16 cellular contexts compared by ENCODE assay signal in the genomic region with DNA sequence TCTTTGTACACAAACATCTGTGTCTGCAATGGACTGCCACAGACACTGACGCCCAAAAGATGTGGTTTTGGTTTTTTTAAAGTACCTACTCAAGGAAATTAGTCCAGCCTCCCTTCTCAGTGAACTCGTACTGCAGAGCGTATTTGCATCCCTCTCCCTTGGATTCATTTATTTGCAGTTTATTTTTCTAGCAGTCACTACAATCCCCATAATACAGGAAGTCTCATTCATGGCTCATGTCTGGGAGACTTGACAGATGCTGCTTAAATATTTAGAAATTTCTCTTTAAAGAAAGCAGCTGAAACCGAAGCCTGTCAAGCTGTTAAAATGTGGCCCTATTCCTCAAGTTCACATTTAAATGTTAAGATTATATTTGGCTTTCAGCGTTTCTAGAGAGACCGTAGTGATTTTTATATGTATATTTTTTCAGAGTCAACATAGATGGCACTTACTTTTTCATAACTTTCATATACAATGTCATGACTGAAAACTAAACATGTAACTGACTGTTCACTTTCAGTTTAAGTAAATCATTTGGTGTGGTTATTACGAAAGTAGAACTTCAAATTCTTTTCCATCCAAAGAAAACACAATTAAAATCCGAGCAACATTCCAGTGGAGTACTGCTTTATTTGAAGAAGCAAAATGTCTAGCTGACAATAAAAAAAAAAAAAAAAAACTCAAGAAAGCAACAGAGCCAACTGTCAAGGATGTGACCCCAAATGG. TPM values are rescaled to one million over a fixed set of nuclear protein-coding genes. Genes with fewer than 3 reads are reported as not detected.
DNase-seq lines count a peak whose midpoint lies in the region; ATAC-seq, FAIRE-seq and TF ChIP-seq lines count a peak whose summit lies in the region.
"Had no signal": no experiment of that assay in that cellular context is flagged by ENCODE, and none has a peak within 500 bp of the region (broad histone marks: within the 10 kb centered on the region; RNA-seq: fewer than 3 reads in every experiment).

No MANE protein-coding gene starts in this region.

- H3K4me1 ChIP-seq in smooth muscle cell (ENCODE audit: low read depth) = no peaks in the 10 kb centered on the region

- H3K9ac ChIP-seq in smooth muscle cell (ENCODE audit: low read depth) = no peak overlapping the region

- H3K4me1 Mint-ChIP-seq in activated CD8-positive, alpha-beta memory T cell treated with anti-CD3 and anti-CD28 coated beads, Interleukin-2, amount 10 ng/mL, durations not matched to agents 7 days and 5 days = peaks cover 13% of the 10 kb centered on the region

- no peak overlapping the region for H3K27ac ChIP-seq in smooth muscle cell (ENCODE audit: low read depth)

- no peaks in the 10 kb centered on the region for H3K36me3 ChIP-seq in smooth muscle cell (ENCODE audit: low read depth)

- H3K27ac Mint-ChIP-seq in activated CD8-positive, alpha-beta memory T cell treated with anti-CD3 and anti-CD28 coated beads, Interleukin-2, amount 10 ng/mL, durations not matched to agents 7 days and 5 days = no peak overlapping the region
- H3K27ac Mint-ChIP-seq: activated CD4-positive, alpha-beta T cell treated with anti-CD3 and anti-CD28 coated beads, Interleukin-2, amount 10 ng/mL, durations not matched to agents 24 days and 14 days had no signal

- H4K20me1 ChIP-seq in smooth muscle cell (ENCODE audit: low read depth) = no peaks in the 10 kb centered on the region

- H3K27me3 ChIP-seq in smooth muscle cell (ENCODE audit: low read depth) = no peaks in the 10 kb centered on the region

- no peak for TF ChIP-seq CTCF in smooth muscle cell (IDR thresholded peaks at IDR 0.05; ENCODE audit: borderline replicate concordance, insufficient read depth, poor library complexity, severe bottlenecking)

- 71% methylated on average over 8 of the region's 8 CpGs for WGBS in smooth muscle cell (ENCODE audit: low lambda C conversion rate)

- no peaks in the 10 kb centered on the region for H3K9me3 ChIP-seq in smooth muscle cell (replicated peaks; ENCODE audit: low read depth)

- H3K27me3 Mint-ChIP-seq in activated CD8-positive, alpha-beta memory T cell treated with anti-CD3 and anti-CD28 coated beads, Interleukin-2, amount 10 ng/mL, durations not matched to agents 7 days and 5 days = peaks cover 35% of the 10 kb centered on the region

- peak overlapping the region; percentile 51 for H3K4me3 Mint-ChIP-seq in activated CD8-positive, alpha-beta memory T cell treated with anti-CD3 and anti-CD28 coated beads, Interleukin-2, amount 10 ng/mL, durations not matched to agents 7 days and 5 days
- H3K4me3 Mint-ChIP-seq: activated CD4-positive, alpha-beta T cell treated with anti-CD3 and anti-CD28 coated beads, Interleukin-2, amount 10 ng/mL, durations not matched to agents 24 days and 14 days; brain had no signal

- DNase-seq in activated CD8-positive, alpha-beta memory T cell treated with anti-CD3 and anti-CD28 coated beads, Interleukin-2, amount 10 ng/mL, durations not matched to agents 7 days and 5 days = no peak
- no peak for DNase-seq in activated CD8-positive, alpha-beta memory T cell treated with anti-CD3 and anti-CD28 coated beads, Interleukin-2, amount 50 U/mL, for 48 hours
- DNase-seq in smooth muscle cell (lab: John Stamatoyannopoulos, UW; ENCODE audit: unreplicated experiment) (no peak), OCI-M1 (lab: John Stamatoyannopoulos, UW) (no peak), activated T-cell treated with anti-CD3 and anti-CD28 coated beads for 4 hours (no peak)
- no peak for DNase-seq in effector CD8-positive, alpha-beta T cell (lab: John Stamatoyannopoulos, UW)
- DNase-seq: activated CD4-positive, alpha-beta T cell treated with anti-CD3 and anti-CD28 coated beads, Interleukin-2, amount 10 ng/mL, durations not matched to agents 24 days and 14 days; activated effector memory CD4-positive, alpha-beta T cell treated with Interleukin-2 at 50 U/mL for 16 hours; hippocampal formation had no signal

- peak; percentile 53 for ATAC-seq in activated CD8-positive, alpha-beta memory T cell treated with anti-CD3 and anti-CD28 coated beads, Interleukin-2, amount 10 ng/mL, durations not matched to agents 7 days and 5 days
- peak; percentile 63 for ATAC-seq in HG03378 (IDR thresholded peaks at IDR 0.05; ENCODE audit: unreplicated experiment)

- no peak overlapping the region for H3K4me3 ChIP-seq in smooth muscle cell

- no peaks in the 10 kb centered on the region for H3F3A ChIP-seq in smooth muscle cell (ENCODE audit: low read depth)

- CTCF ChIA-PET in activated CD8-positive, alpha-beta memory T cell treated with anti-CD3 and anti-CD28 coated beads, Interleukin-2, amount 10 ng/mL, durations not matched to agents 7 days and 5 days (lab: Charles Lee) = interaction anchor here (0.6 kb wide), 1 partner anchor 15 kb away, joined by 3 read pairs; no protein-coding TSS in a partner anchor

- no peaks in the 10 kb centered on the region for H3K36me3 Mint-ChIP-seq in activated CD8-positive, alpha-beta memory T cell treated with anti-CD3 and anti-CD28 coated beads, Interleukin-2, amount 10 ng/mL, durations not matched to agents 7 days and 5 days

- H3K4me2 ChIP-seq in smooth muscle cell = peak overlapping the region; percentile 40

- H3K9me3 Mint-ChIP-seq in activated CD8-positive, alpha-beta memory T cell treated with anti-CD3 and anti-CD28 coated beads, Interleukin-2, amount 10 ng/mL, durations not matched to agents 7 days and 5 days (ENCODE audit: low read depth) = no peaks in the 10 kb centered on the region

- FAIRE-seq in endometrium (lab: Jason Lieb, UNC) = peak; percentile 21
- FAIRE-seq: A204.1 had no signal

- H3K79me2 ChIP-seq in smooth muscle cell (ENCODE audit: low read depth) = no peaks in the 10 kb centered on the region

- H2AFZ ChIP-seq in smooth muscle cell (ENCODE audit: low read depth) = peak overlapping the region; percentile 54

RNA-seq across cellular contexts. Expression of a gene that starts 38.0 kb away (rescaled TPM):
- total RNA-seq in activated CD8-positive, alpha-beta memory T cell treated with anti-CD3 and anti-CD28 coated beads, Interleukin-2, amount 10 ng/mL, durations not matched to agents 7 days and 5 days = 10 to 100 TPM; 29.3 to 30.1 TPM
- 6.9 and 20.0 TPM in 2 replicates for total RNA-seq in smooth muscle cell
- 9.3 and 9.4 TPM in 2 replicates for polyA plus RNA-seq in smooth muscle cell

RNA-seq across cellular contexts. Expression of a gene that starts 57.8 kb away (rescaled TPM):
- not detected for total RNA-seq in activated CD8-positive, alpha-beta memory T cell treated with anti-CD3 and anti-CD28 coated beads, Interleukin-2, amount 10 ng/mL, durations not matched to agents 7 days and 5 days
- not detected in 2 replicates for total RNA-seq in smooth muscle cell
- polyA plus RNA-seq in smooth muscle cell = 0.77 TPM in 1 of 2 replicates, not detected in the other
- total RNA-seq: activated CD4-positive, alpha-beta T cell treated with anti-CD3 and anti-CD28 coated beads, Interleukin-2, amount 10 ng/mL, durations not matched to agents 24 days and 14 days; H4; lung microvascular endothelial cell; ureter had no signal
